8 cellular contexts compared by ENCODE assay signal in genomic region chr6:122207061-122207460, GRCh38.
"Had no signal": no experiment of that assay in that cellular context is flagged by ENCODE, and none has a peak within 500 bp of the region (broad histone marks: within the 10 kb centered on the region; RNA-seq: fewer than 3 reads in every experiment).

No MANE protein-coding gene starts in this region.

- H3K27ac ChIP-seq: HL-60, KMS-11 had no signal

- DNase-seq: IMR-90, Karpas-422, KBM-7, KG1 had no signal

- ATAC-seq: K562 had no signal

- H3K4me2 ChIP-seq: KMS-11 had no signal

- H3K4me3 ChIP-seq: K562 had no signal

- H3K9ac ChIP-seq: KMS-11 had no signal

- FAIRE-seq: HTR-8/SVneo, K562 had no signal
